In the genomic region with DNA sequence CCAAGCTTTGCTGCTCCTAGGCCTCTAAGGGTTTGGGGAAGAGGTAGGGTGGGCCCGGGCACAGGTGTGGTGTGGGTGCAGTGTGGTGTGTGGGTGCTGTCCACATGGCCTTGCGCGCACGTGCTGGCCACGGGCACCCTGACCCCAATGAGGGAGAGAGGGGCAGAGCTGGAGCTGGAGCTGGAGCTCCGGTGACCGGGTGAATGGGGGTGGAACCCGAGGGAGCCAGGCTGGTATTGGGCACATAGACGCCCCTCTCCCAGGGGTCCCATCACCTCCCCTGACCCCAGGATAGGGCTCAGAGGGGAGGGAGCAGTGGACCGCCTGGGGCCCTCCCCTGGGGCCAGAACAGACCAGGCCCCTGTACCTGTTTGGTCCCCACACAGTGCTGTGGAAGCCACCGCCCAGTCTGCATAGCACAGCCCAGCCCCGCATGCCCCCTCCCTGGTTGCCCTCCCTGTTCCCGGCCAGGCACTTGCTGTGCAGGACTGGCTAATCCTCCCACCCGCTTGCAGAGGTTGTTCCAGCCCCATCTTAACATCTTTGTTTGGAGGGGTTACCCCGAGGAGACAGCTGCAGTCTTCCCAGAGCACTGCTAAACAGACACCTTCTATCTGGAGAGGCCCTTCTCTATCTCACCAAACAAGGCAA, we compare ENCODE assay signal across 13 cellular contexts. TPM values are rescaled to one million over a fixed set of nuclear protein-coding genes. Genes with fewer than 3 reads are reported as not detected.
A peak's percentile ranks its signal among the peaks of the same experiment; 100 is the strongest.
DNase-seq lines count a peak whose midpoint lies in the region; ATAC-seq and TF ChIP-seq lines count a peak whose summit lies in the region.
"Had no signal": no experiment of that assay in that cellular context is flagged by ENCODE, and none has a peak within 500 bp of the region (broad histone marks: within the 10 kb centered on the region; RNA-seq: fewer than 3 reads in every experiment).

No MANE protein-coding gene starts in this region.

- H3K36me3 Mint-ChIP-seq in mesothelial cell of epicardium = no peaks in the 10 kb centered on the region
- no peaks in the 10 kb centered on the region for H3K36me3 Mint-ChIP-seq in activated T-helper 1 cell treated with anti-CD3 and anti-CD28 coated beads, Interleukin-12 subunit alpha, Interleukin-12 subunit beta, Interleukin-2, Interleukin-4 antibody, amounts not matched to agents 30 ng/mL and 10 ng/mL and 1 ng/mL, durations not matched to agents 14 hours and 24 hours and 36 hours (ENCODE audit: low read depth)

- peak overlapping the region; percentile 73 for H3K4me3 Mint-ChIP-seq in mesothelial cell of epicardium
- no peak overlapping the region for H3K4me3 Mint-ChIP-seq in activated T-helper 1 cell treated with anti-CD3 and anti-CD28 coated beads, Interleukin-12 subunit alpha, Interleukin-12 subunit beta, Interleukin-2, Interleukin-4 antibody, amounts not matched to agents 30 ng/mL and 10 ng/mL and 1 ng/mL, durations not matched to agents 14 hours and 24 hours and 36 hours
- H3K4me3 Mint-ChIP-seq: T-helper 17 cell had no signal

- peaks cover 21% of the 10 kb centered on the region for H3K4me1 ChIP-seq in HUES64 (ENCODE audit: insufficient read depth, low read length)
- peaks cover 7% of the 10 kb centered on the region for H3K4me1 ChIP-seq in ectodermal cell (ENCODE audit: control insufficient read depth, insufficient read depth, low read length)
- H3K4me1 ChIP-seq in thyroid gland = peaks cover 16 to 36% of the 10 kb centered on the region in 2 donors

- no peaks in the 10 kb centered on the region for H3K9me3 ChIP-seq in HUES64 (ENCODE audit: insufficient read depth, low read depth, low read length)
- no peaks in the 10 kb centered on the region for H3K9me3 ChIP-seq in ectodermal cell (ENCODE audit: control insufficient read depth, low read length)
- H3K9me3 ChIP-seq in thyroid gland = no peaks in the 10 kb centered on the region

- H3K27me3 Mint-ChIP-seq in mesothelial cell of epicardium (ENCODE audit: low read depth) = peaks cover 53% of the 10 kb centered on the region
- H3K27me3 Mint-ChIP-seq in activated T-helper 1 cell treated with anti-CD3 and anti-CD28 coated beads, Interleukin-12 subunit alpha, Interleukin-12 subunit beta, Interleukin-2, Interleukin-4 antibody, amounts not matched to agents 30 ng/mL and 10 ng/mL and 1 ng/mL, durations not matched to agents 14 hours and 24 hours and 36 hours (ENCODE audit: insufficient read depth) = peaks cover 51% of the 10 kb centered on the region

- H3K4me1 Mint-ChIP-seq in mesothelial cell of epicardium = peaks cover 47% of the 10 kb centered on the region
- H3K4me1 Mint-ChIP-seq in activated T-helper 1 cell treated with anti-CD3 and anti-CD28 coated beads, Interleukin-12 subunit alpha, Interleukin-12 subunit beta, Interleukin-2, Interleukin-4 antibody, amounts not matched to agents 30 ng/mL and 10 ng/mL and 1 ng/mL, durations not matched to agents 14 hours and 24 hours and 36 hours (ENCODE audit: low read depth) = peaks cover 5% of the 10 kb centered on the region

- intact Hi-C loops in thyroid gland (cut with DNase I) = no loop called here
- intact Hi-C loops in activated T-helper 1 cell treated with anti-CD3 and anti-CD28 coated beads, Interleukin-12 subunit alpha, Interleukin-12 subunit beta, Interleukin-2, Interleukin-4 antibody, amounts not matched to agents 30 ng/mL and 10 ng/mL and 1 ng/mL, durations not matched to agents 14 hours and 24 hours and 36 hours (cut with micrococcal nuclease) = no loop called here

- no peak for TF ChIP-seq POLR2A in thyroid gland (IDR thresholded peaks at IDR 0.05)

- H3K4me3 ChIP-seq in HUES64 (ENCODE audit: low read length) (peak overlapping the region; percentile 57), ectodermal cell (ENCODE audit: insufficient read depth, low read depth, low read length) (peak overlapping the region; percentile 42), thyroid gland (replicated peaks in 1 of 3) (peak overlapping the region in 1 of 3 donors; percentile 52)

- TF ChIP-seq CTCF in mesothelial cell of epicardium (IDR thresholded peaks at IDR 0.05; ENCODE audit: unreplicated experiment) (no peak), thyroid gland (IDR thresholded peaks at IDR 0.05) (no peak)

- WGBS in HUES64 = 67% methylated on average over 15 of the region's 15 CpGs
- WGBS in ectodermal cell, 2 experiments = 68 to 69% methylated on average over 15 of the region's 15 CpGs
- WGBS in thyroid gland, 2 donors = 77 to 79% methylated on average over 11 to 14 of the region's 15 CpGs

- H3K27me3 ChIP-seq in HUES64 (ENCODE audit: insufficient read depth, low read length) (peaks cover 36% of the 10 kb centered on the region), ectodermal cell (ENCODE audit: control insufficient read depth, insufficient read depth, low read length, poor library complexity, severe bottlenecking) (peaks cover 35% of the 10 kb centered on the region), thyroid gland (no peaks in the 10 kb centered on the region)

- no peaks in the 10 kb centered on the region for H3K9me3 Mint-ChIP-seq in mesothelial cell of epicardium
- H3K9me3 Mint-ChIP-seq in activated T-helper 1 cell treated with anti-CD3 and anti-CD28 coated beads, Interleukin-12 subunit alpha, Interleukin-12 subunit beta, Interleukin-2, Interleukin-4 antibody, amounts not matched to agents 30 ng/mL and 10 ng/mL and 1 ng/mL, durations not matched to agents 14 hours and 24 hours and 36 hours = no peaks in the 10 kb centered on the region

- H3K27ac Mint-ChIP-seq in mesothelial cell of epicardium = peak overlapping the region; percentile 83
- no peak overlapping the region for H3K27ac Mint-ChIP-seq in activated T-helper 1 cell treated with anti-CD3 and anti-CD28 coated beads, Interleukin-12 subunit alpha, Interleukin-12 subunit beta, Interleukin-2, Interleukin-4 antibody, amounts not matched to agents 30 ng/mL and 10 ng/mL and 1 ng/mL, durations not matched to agents 14 hours and 24 hours and 36 hours
- H3K27ac Mint-ChIP-seq: T-helper 17 cell had no signal

- H3K9ac ChIP-seq in HUES64 (ENCODE audit: low read depth, low read length) = no peak overlapping the region

- ATAC-seq in HG03135 (IDR thresholded peaks at IDR 0.05; ENCODE audit: unreplicated experiment) = no peak
- ATAC-seq: T-helper 17 cell had no signal

- no peak overlapping the region for H3K27ac ChIP-seq in HUES64 (ENCODE audit: low read depth, low read length)
- no peak overlapping the region for H3K27ac ChIP-seq in ectodermal cell (ENCODE audit: insufficient read depth, low read depth, low read length, poor library complexity, severe bottlenecking)
- H3K27ac ChIP-seq in thyroid gland = peak overlapping the region in 2 of 3 donors; percentile 70 to 71

- no peak for DNase-seq in mesothelial cell of epicardium (ENCODE audit: low spot score in 2 of 2, unreplicated experiment in 2 of 2)
- DNase-seq in thyroid gland = no peak
- DNase-seq in activated naive CD4-positive, alpha-beta T cell treated with Interleukin-2 at 50 U/mL for 16 hours = no peak
- no peak for DNase-seq in activated T-helper 1 cell treated with anti-CD3 and anti-CD28 coated beads, Interleukin-12 subunit alpha, Interleukin-12 subunit beta, Interleukin-2, Interleukin-4 antibody, amounts not matched to agents 30 ng/mL and 10 ng/mL and 1 ng/mL, durations not matched to agents 14 hours and 24 hours and 36 hours (ENCODE audit: low spot score)
- DNase-seq: NCI-H1105; NK-92 treated with Interleukin-12 subunit alpha and Interleukin-12 subunit beta, amount 100 ng/mL, for 24 hours; T-helper 17 cell had no signal

- H3K36me3 ChIP-seq in HUES64 (ENCODE audit: insufficient read depth, low read length) (no peaks in the 10 kb centered on the region), ectodermal cell (ENCODE audit: control insufficient read depth, insufficient read depth, low read length) (no peaks in the 10 kb centered on the region), thyroid gland (no peaks in the 10 kb centered on the region)

RNA-seq across cellular contexts. Expression of a gene that starts 1.0 kb away (rescaled TPM):
- 2.7 TPM for polyA plus RNA-seq in HUES64 (2013, experiment 1 of 2)
- 4.1 TPM for polyA plus RNA-seq in HUES64 (2013, experiment 2 of 2)
- 16.0 TPM for polyA plus RNA-seq in ectodermal cell (2013, experiment 1 of 4)
- polyA plus RNA-seq in ectodermal cell (2013, experiment 2 of 4) = 19.2 TPM
- polyA plus RNA-seq in ectodermal cell (2013, experiment 3 of 4) = 16.4 TPM
- 19.0 TPM for polyA plus RNA-seq in ectodermal cell (2013, experiment 4 of 4)
- total RNA-seq in mesothelial cell of epicardium (83.0 to 91.1 TPM (median 87.4 TPM) in 3 replicates), thyroid gland (10 to 100 TPM in 2 of 4 donors, 1 to 10 TPM in 2; 9.1 to 24.5 (median 12.6) TPM)
- not detected in 2 replicates for total RNA-seq in activated T-helper 1 cell treated with anti-CD3 and anti-CD28 coated beads, Interleukin-12 subunit alpha, Interleukin-12 subunit beta, Interleukin-2, Interleukin-4 antibody, amounts not matched to agents 30 ng/mL and 10 ng/mL and 1 ng/mL, durations not matched to agents 14 hours and 24 hours and 36 hours
- total RNA-seq: activated CD8-positive, alpha-beta memory T cell treated with anti-CD3 and anti-CD28 coated beads for 36 hours; T-helper 17 cell had no signal

RNA-seq across cellular contexts. Expression of a gene that starts 17.6 kb away (rescaled TPM):
- polyA plus RNA-seq in HUES64 (2013, experiment 1 of 2) = not detected
- polyA plus RNA-seq in HUES64 (2013, experiment 2 of 2) = not detected
- not detected for polyA plus RNA-seq in ectodermal cell (2013, experiment 1 of 4)
- polyA plus RNA-seq in ectodermal cell (2013, experiment 2 of 4) = not detected
- polyA plus RNA-seq in ectodermal cell (2013, experiment 3 of 4) = not detected
- polyA plus RNA-seq in ectodermal cell (2013, experiment 4 of 4) = not detected
- not detected in 3 replicates for total RNA-seq in mesothelial cell of epicardium
- 1 to 10 TPM in 2 of 4 donors, under 1 TPM in 1, not detected in 1; 0.81 to 3.0 (median 3.0) TPM for total RNA-seq in thyroid gland
- not detected in 2 replicates for total RNA-seq in activated T-helper 1 cell treated with anti-CD3 and anti-CD28 coated beads, Interleukin-12 subunit alpha, Interleukin-12 subunit beta, Interleukin-2, Interleukin-4 antibody, amounts not matched to agents 30 ng/mL and 10 ng/mL and 1 ng/mL, durations not matched to agents 14 hours and 24 hours and 36 hours
- total RNA-seq: activated CD8-positive, alpha-beta memory T cell treated with anti-CD3 and anti-CD28 coated beads for 36 hours; mucosa of gallbladder; T-helper 17 cell; temporal lobe had no signal

RNA-seq across cellular contexts. Expression of a gene that starts 31.6 kb away (rescaled TPM):
- polyA plus RNA-seq in HUES64 (2013, experiment 1 of 2) = not detected
- polyA plus RNA-seq in HUES64 (2013, experiment 2 of 2) = not detected
- not detected for polyA plus RNA-seq in ectodermal cell (2013, experiment 1 of 4)
- polyA plus RNA-seq in ectodermal cell (2013, experiment 2 of 4) = not detected
- not detected for polyA plus RNA-seq in ectodermal cell (2013, experiment 3 of 4)
- polyA plus RNA-seq in ectodermal cell (2013, experiment 4 of 4) = not detected
- total RNA-seq in mesothelial cell of epicardium (0.04 TPM in 1 of 3 replicates, not detected in the others), thyroid gland (1 to 10 TPM; 2.6 to 9.1 (median 5.0) TPM)
- not detected in 2 replicates for total RNA-seq in activated T-helper 1 cell treated with anti-CD3 and anti-CD28 coated beads, Interleukin-12 subunit alpha, Interleukin-12 subunit beta, Interleukin-2, Interleukin-4 antibody, amounts not matched to agents 30 ng/mL and 10 ng/mL and 1 ng/mL, durations not matched to agents 14 hours and 24 hours and 36 hours
- total RNA-seq: activated CD8-positive, alpha-beta memory T cell treated with anti-CD3 and anti-CD28 coated beads for 36 hours had no signal

RNA-seq across cellular contexts. Expression of a gene that starts 51.7 kb away (rescaled TPM):
- polyA plus RNA-seq in HUES64 (2013, experiment 1 of 2) = 1.4 TPM
- polyA plus RNA-seq in HUES64 (2013, experiment 2 of 2) = 2.9 TPM
- 0.65 TPM for polyA plus RNA-seq in ectodermal cell (2013, experiment 1 of 4)
- polyA plus RNA-seq in ectodermal cell (2013, experiment 2 of 4) = 0.68 TPM
- 0.64 TPM for polyA plus RNA-seq in ectodermal cell (2013, experiment 3 of 4)
- polyA plus RNA-seq in ectodermal cell (2013, experiment 4 of 4) = 0.65 TPM
- total RNA-seq in mesothelial cell of epicardium = 11.5 to 13.0 TPM (median 12.0 TPM) in 3 replicates
- 10 to 100 TPM in 2 of 4 donors, 1 to 10 TPM in 2; 7.3 to 19.4 (median 13.1) TPM for total RNA-seq in thyroid gland
- not detected in 2 replicates for total RNA-seq in activated T-helper 1 cell treated with anti-CD3 and anti-CD28 coated beads, Interleukin-12 subunit alpha, Interleukin-12 subunit beta, Interleukin-2, Interleukin-4 antibody, amounts not matched to agents 30 ng/mL and 10 ng/mL and 1 ng/mL, durations not matched to agents 14 hours and 24 hours and 36 hours
- total RNA-seq: activated CD8-positive, alpha-beta memory T cell treated with anti-CD3 and anti-CD28 coated beads for 36 hours; T-helper 17 cell had no signal

Comparison
In these comparisons a context has a peak if more than half of its experiments do, and no peak if none do; other contexts are left out.
1. H3K27ac ChIP-seq: peak in thyroid gland (2 of 3); none in HUES64 (single experiment) and ectodermal cell (single experiment).
2. RNA of a gene that starts 1.0 kb away (total RNA-seq): 83.0 to 91.1 TPM in mesothelial cell of epicardium and 9.1 to 24.5 TPM in thyroid gland; not detected in activated T-helper 1 cell treated with anti-CD3 and anti-CD28 coated beads, Interleukin-12 subunit alpha, Interleukin-12 subunit beta, Interleukin-2, Interleukin-4 antibody, amounts not matched to agents 30 ng/mL and 10 ng/mL and 1 ng/mL, durations not matched to agents 14 hours and 24 hours and 36 hours; every median in the first group is over 10 times any median in the second.